1 cellular context compared by ENCODE assay signal in the genomic region with DNA sequence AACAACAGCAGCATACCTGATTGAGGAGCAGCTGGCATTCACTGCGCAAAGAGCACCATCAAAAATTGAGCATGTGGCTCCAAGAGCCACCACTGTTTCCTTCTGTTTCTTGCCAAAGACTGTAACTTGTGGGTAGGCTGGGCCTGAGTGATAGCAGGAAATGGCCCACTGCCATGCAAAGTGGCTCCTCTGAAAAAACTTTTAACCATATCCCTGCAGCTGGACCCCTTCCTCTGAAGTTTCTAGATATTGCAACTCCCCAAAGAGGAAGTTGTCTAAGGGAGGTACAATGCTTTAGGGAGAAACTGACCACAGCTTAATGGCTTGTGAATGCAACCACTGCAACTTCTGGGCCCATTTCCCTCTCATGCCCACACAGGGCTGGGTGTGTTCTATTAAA.
TF ChIP-seq lines count a peak whose summit lies in the region.

No MANE protein-coding gene starts in this region.

TF ChIP-seq in GM12878, 131 proteins besides CTCF, POLR2A, EP300 and RAD21 (continued from another document):
- TF ChIP-seq, protein P1, sequence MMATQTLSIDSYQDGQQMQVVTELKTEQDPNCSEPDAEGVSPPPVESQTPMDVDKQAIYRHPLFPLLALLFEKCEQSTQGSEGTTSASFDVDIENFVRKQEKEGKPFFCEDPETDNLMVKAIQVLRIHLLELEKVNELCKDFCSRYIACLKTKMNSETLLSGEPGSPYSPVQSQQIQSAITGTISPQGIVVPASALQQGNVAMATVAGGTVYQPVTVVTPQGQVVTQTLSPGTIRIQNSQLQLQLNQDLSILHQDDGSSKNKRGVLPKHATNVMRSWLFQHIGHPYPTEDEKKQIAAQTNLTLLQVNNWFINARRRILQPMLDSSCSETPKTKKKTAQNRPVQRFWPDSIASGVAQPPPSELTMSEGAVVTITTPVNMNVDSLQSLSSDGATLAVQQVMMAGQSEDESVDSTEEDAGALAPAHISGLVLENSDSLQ (IDR thresholded peaks at IDR 0.05) = peak; percentile 46; the same call in 1 of the 2 replicates
- TF ChIP-seq YY1 (IDR thresholded peaks at IDR 0.05; ENCODE audit: low read depth, low read length) (no peak), TCF12 (IDR thresholded peaks at IDR 0.05; ENCODE audit: low read depth, low read length) (peak; percentile 71), HDAC2 (IDR thresholded peaks at IDR 0.05) (no peak), NFIC (IDR thresholded peaks at IDR 0.05; ENCODE audit: low read depth, low read length) (peak; percentile 59; the same call in 1 of the 2 replicates), EED (IDR thresholded peaks at IDR 0.05; ENCODE audit: low read depth) (peak; percentile 53; the same call in 1 of the 2 replicates), POU2F2 (IDR thresholded peaks at IDR 0.05; ENCODE audit: borderline replicate concordance, low read depth, low read length) (peak; percentile 80; the same call in 2 of the 3 replicates), IKZF1 (conservative IDR thresholded peaks at IDR 0.05) (peak; percentile 81)
- TF ChIP-seq, protein P2, sequence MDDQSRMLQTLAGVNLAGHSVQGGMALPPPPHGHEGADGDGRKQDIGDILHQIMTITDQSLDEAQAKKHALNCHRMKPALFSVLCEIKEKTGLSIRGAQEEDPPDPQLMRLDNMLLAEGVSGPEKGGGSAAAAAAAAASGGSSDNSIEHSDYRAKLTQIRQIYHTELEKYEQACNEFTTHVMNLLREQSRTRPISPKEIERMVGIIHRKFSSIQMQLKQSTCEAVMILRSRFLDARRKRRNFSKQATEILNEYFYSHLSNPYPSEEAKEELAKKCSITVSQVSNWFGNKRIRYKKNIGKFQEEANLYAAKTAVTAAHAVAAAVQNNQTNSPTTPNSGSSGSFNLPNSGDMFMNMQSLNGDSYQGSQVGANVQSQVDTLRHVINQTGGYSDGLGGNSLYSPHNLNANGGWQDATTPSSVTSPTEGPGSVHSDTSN (IDR thresholded peaks at IDR 0.05; ENCODE audit: insufficient replicate concordance, low read depth, low read length) = peak; percentile 39
